8 cellular contexts compared by ENCODE assay signal in the genomic region with DNA sequence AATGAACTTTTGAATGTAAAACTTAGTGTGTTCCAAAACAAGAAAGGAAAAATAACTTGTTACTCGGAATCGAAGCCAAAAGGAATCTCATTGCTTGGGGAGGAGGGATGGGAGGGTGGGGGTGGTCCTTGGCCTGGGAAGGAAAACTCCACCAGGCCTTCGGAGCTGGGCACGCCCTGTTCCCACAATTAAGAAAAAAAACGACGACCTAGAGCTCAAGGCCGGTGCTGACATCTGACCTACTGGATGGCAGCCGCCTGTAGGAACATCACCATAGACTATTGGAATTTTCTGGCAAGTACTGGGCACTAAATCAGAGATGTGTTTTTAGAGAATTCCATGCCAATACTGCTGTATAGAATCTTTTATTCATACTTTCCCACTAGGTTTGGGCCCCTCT. TPM values are rescaled to one million over a fixed set of nuclear protein-coding genes. Genes with fewer than 3 reads are reported as not detected.
A peak's percentile ranks its signal among the peaks of the same experiment; 100 is the strongest.
DNase-seq lines count a peak whose midpoint lies in the region; ATAC-seq and TF ChIP-seq lines count a peak whose summit lies in the region.

No MANE protein-coding gene starts in this region.

- peaks cover 0 to 3% (median 2%) of the 10 kb centered on the region in 3 donors for H3K36me3 Mint-ChIP-seq in CD8-positive, alpha-beta memory T cell
- H3K36me3 Mint-ChIP-seq in chondrocyte (ENCODE audit: low read depth) (peaks cover 1% of the 10 kb centered on the region), memory B cell (peaks cover 2% of the 10 kb centered on the region)

- H3K27ac Mint-ChIP-seq in CD8-positive, alpha-beta memory T cell = peak overlapping the region; percentile 2 to 98 (median 86)
- H3K27ac Mint-ChIP-seq in chondrocyte (ENCODE audit: unreplicated experiment) = peak overlapping the region; percentile 67
- peak overlapping the region; percentile 93 for H3K27ac Mint-ChIP-seq in memory B cell

- H3K4me2 ChIP-seq in Loucy (ENCODE audit: low read depth, low read length, poor library complexity, severe bottlenecking) = peak overlapping the region; percentile 86

- no peaks in the 10 kb centered on the region for H3K9me3 ChIP-seq in CD8-positive, alpha-beta memory T cell (ENCODE audit: low read length)
- H3K9me3 ChIP-seq in Loucy (ENCODE audit: insufficient read depth, low read depth, low read length) (no peaks in the 10 kb centered on the region), aorta (ENCODE audit: control insufficient read depth, low read length) (no peaks in the 10 kb centered on the region)

- H3K27me3 ChIP-seq in CD8-positive, alpha-beta memory T cell (ENCODE audit: insufficient read depth, low read length, poor library complexity, severe bottlenecking) = no peaks in the 10 kb centered on the region
- H3K27me3 ChIP-seq in Loucy (ENCODE audit: insufficient read depth, low read length, poor library complexity, severe bottlenecking) = peaks cover 4% of the 10 kb centered on the region
- H3K27me3 ChIP-seq in aorta (ENCODE audit: control insufficient read depth in 1 of 2, insufficient read depth in 2 of 2, low read length in 1 of 2) = no peaks in the 10 kb centered on the region

- POLR2A ChIA-PET in CD8-positive, alpha-beta memory T cell (lab: Charles Lee) = interaction anchor here (0.6 kb wide), 1 partner anchor 85 kb away, joined by 4 read pairs; a partner anchor contains a TSS

- peaks cover 3% of the 10 kb centered on the region; the same call in 1 of the 2 replicates for H3F3A ChIP-seq in Loucy (ENCODE audit: low read depth)

- CTCF ChIA-PET in CD8-positive, alpha-beta memory T cell (lab: Charles Lee) = interaction anchor here (1.0 to 1.4 kb wide), 2 partner anchors 128 to 131 kb away, joined by 4 read pairs; no protein-coding TSS in a partner anchor

- peaks cover 0 to 2% of the 10 kb centered on the region in 2 donors for H3K27me3 Mint-ChIP-seq in CD8-positive, alpha-beta memory T cell
- no peaks in the 10 kb centered on the region for H3K27me3 Mint-ChIP-seq in chondrocyte (ENCODE audit: low read depth)
- H3K27me3 Mint-ChIP-seq in memory B cell = no peaks in the 10 kb centered on the region

- intact Hi-C loops in aorta (cut with DNase I) = no loop called here

- H3K4me3 Mint-ChIP-seq in CD8-positive, alpha-beta memory T cell = peak overlapping the region; percentile 84 to 94 (median 86)
- H3K4me3 Mint-ChIP-seq in chondrocyte (ENCODE audit: unreplicated experiment) (peak overlapping the region; percentile 82), memory B cell (peak overlapping the region; percentile 81)

- 0 to 1% methylated on average over 8 of the region's 8 CpGs for WGBS in aorta, 2 donors

- peaks cover 62% of the 10 kb centered on the region for H3K4me1 ChIP-seq in CD8-positive, alpha-beta memory T cell (ENCODE audit: insufficient read depth, low read length)
- peaks cover 46% of the 10 kb centered on the region for H3K4me1 ChIP-seq in Loucy (ENCODE audit: insufficient read depth, low read length, poor library complexity, severe bottlenecking)
- H3K4me1 ChIP-seq in aorta (ENCODE audit: control insufficient read depth in 1 of 2, insufficient read depth in 2 of 2, low read length in 2 of 2) = peaks cover 0 to 3% of the 10 kb centered on the region in 2 donors

- ATAC-seq in memory B cell (ENCODE audit: low read depth) (no peak), aorta (ENCODE audit: low FRiP score) (peak; percentile 71), GM19035 (IDR thresholded peaks at IDR 0.05; ENCODE audit: unreplicated experiment) (no peak), GM21576 (IDR thresholded peaks at IDR 0.05; ENCODE audit: unreplicated experiment) (no peak)

- H3K36me3 ChIP-seq in CD8-positive, alpha-beta memory T cell (ENCODE audit: insufficient read depth, low read length) = peaks cover 2% of the 10 kb centered on the region
- H3K36me3 ChIP-seq in Loucy (ENCODE audit: insufficient read depth, low read length) = no peaks in the 10 kb centered on the region
- no peaks in the 10 kb centered on the region for H3K36me3 ChIP-seq in aorta (ENCODE audit: control insufficient read depth in 1 of 2, insufficient read depth in 2 of 2, low read length in 1 of 2)

- H3K9ac ChIP-seq in Loucy (ENCODE audit: low read depth, low read length, poor library complexity, severe bottlenecking) = peak overlapping the region; percentile 92

- no peaks in the 10 kb centered on the region for H4K20me1 ChIP-seq in Loucy (ENCODE audit: insufficient read depth, low read length, poor library complexity, severe bottlenecking)

- H3K9me3 Mint-ChIP-seq in CD8-positive, alpha-beta memory T cell = no peaks in the 10 kb centered on the region
- H3K9me3 Mint-ChIP-seq in chondrocyte (ENCODE audit: low read depth) (no peaks in the 10 kb centered on the region), memory B cell (no peaks in the 10 kb centered on the region)

- DNase-seq in CD8-positive, alpha-beta memory T cell = peak in 1 of 5 donors; percentile 1
- DNase-seq in chondrocyte (ENCODE audit: low spot score) (no peak), memory B cell (ENCODE audit: low spot score in 2 of 2) (no peak), aorta (no peak), NCI-H2081 treated with DMSO at 0.1 percent for 48 hours (lab: John Stamatoyannopoulos, UW) (no peak)

- H3K4me3 ChIP-seq in CD8-positive, alpha-beta memory T cell (ENCODE audit: low read length) = peak overlapping the region; percentile 65
- H3K4me3 ChIP-seq in Loucy (ENCODE audit: low read length, poor library complexity, severe bottlenecking) = peak overlapping the region; percentile 86
- H3K4me3 ChIP-seq in aorta (ENCODE audit: low read length in 2 of 2) = peak overlapping the region; percentile 53 to 83

- H3K79me2 ChIP-seq in Loucy (ENCODE audit: insufficient read depth, low read length) = peaks cover 49% of the 10 kb centered on the region

- TF ChIP-seq CTCF in Loucy (conservative IDR thresholded peaks at IDR 0.05; ENCODE audit: low read length) = no peak
- TF ChIP-seq CTCF in chondrocyte (IDR thresholded peaks at IDR 0.05) = no peak

- H3K27ac ChIP-seq in CD8-positive, alpha-beta memory T cell (ENCODE audit: low read depth, low read length) = peak overlapping the region; percentile 76
- H3K27ac ChIP-seq in aorta (ENCODE audit: low read depth in 1 of 2, low read length in 2 of 2) = peak overlapping the region; percentile 43 to 60

- no peaks in the 10 kb centered on the region for H3K9me2 ChIP-seq in Loucy (replicated peaks; ENCODE audit: low read depth, low read length)

- peak overlapping the region; percentile 86 for H2AFZ ChIP-seq in Loucy (ENCODE audit: low read length)

- peaks cover 53 to 62% (median 54%) of the 10 kb centered on the region in 3 donors for H3K4me1 Mint-ChIP-seq in CD8-positive, alpha-beta memory T cell
- H3K4me1 Mint-ChIP-seq in chondrocyte (ENCODE audit: low read depth) = peaks cover 49% of the 10 kb centered on the region
- peaks cover 45% of the 10 kb centered on the region for H3K4me1 Mint-ChIP-seq in memory B cell

RNA-seq across cellular contexts. Expression of a gene that starts 0.8 kb away (rescaled TPM):
- total RNA-seq in CD8-positive, alpha-beta memory T cell = 10 to 100 TPM; 75.4 to 77.0 TPM
- polyA plus RNA-seq in CD8-positive, alpha-beta memory T cell = 29.9 TPM
- total RNA-seq in chondrocyte = 66.4 to 75.8 TPM (median 68.1 TPM) in 3 replicates
- total RNA-seq in aorta = 10 to 100 TPM; 76.0 to 79.2 TPM
- 10 to 100 TPM; 66.0 to 87.7 TPM for polyA plus RNA-seq in aorta

RNA-seq across cellular contexts. Expression of a gene that starts 53.4 kb away (rescaled TPM):
- total RNA-seq in CD8-positive, alpha-beta memory T cell = 10 to 100 TPM; 68.8 to 70.7 TPM
- polyA plus RNA-seq in CD8-positive, alpha-beta memory T cell = 18.4 TPM
- total RNA-seq in chondrocyte = 23.8 to 37.8 TPM (median 26.0 TPM) in 3 replicates
- total RNA-seq in aorta = 10 to 100 TPM; 52.7 to 53.1 TPM
- polyA plus RNA-seq in aorta = 10 to 100 TPM; 26.3 to 56.3 TPM
